16 cellular contexts compared by ENCODE assay signal in the genomic region with DNA sequence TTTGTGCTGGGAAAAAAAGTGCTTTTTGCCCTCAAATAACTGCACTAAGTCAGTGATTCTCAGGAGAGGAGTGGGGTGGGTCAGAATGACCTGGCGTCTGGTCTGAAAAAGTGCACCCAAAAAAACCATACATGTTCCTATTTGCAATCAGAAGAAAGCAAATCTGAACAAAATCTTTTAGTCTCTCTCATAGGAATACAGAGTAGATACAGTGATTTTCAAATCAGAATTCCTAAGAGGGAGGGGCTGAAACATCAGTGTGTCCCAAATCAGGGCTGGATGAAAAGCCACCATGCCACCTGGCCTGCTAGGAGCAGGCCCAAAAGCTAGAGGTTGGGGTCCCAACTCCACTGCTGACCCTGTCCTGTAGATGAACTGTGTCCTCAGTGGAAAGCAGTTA.
DNase-seq lines count a peak whose midpoint lies in the region; ATAC-seq and TF ChIP-seq lines count a peak whose summit lies in the region.
"Had no signal": no experiment of that assay in that cellular context is flagged by ENCODE, and none has a peak within 500 bp of the region (broad histone marks: within the 10 kb centered on the region; RNA-seq: fewer than 3 reads in every experiment).

No MANE protein-coding gene starts in this region.

- H3K36me3 Mint-ChIP-seq in IgD-negative memory B cell (peaks cover 11% of the 10 kb centered on the region), neural progenitor cell (peaks cover 2% of the 10 kb centered on the region)
- H3K36me3 Mint-ChIP-seq: CD8-positive, alpha-beta T cell had no signal

- H3K27ac ChIP-seq in BLaER1 (peak overlapping the region; percentile 95), coronary artery (peak overlapping the region; percentile 63 to 93), neural progenitor cell (no peak overlapping the region), prostate gland (no peak overlapping the region)
- H3K27ac ChIP-seq: hepatocyte, RWPE1, VCaP had no signal

- peaks cover 2% of the 10 kb centered on the region for H3K27me3 Mint-ChIP-seq in IgD-negative memory B cell
- peaks cover 2% of the 10 kb centered on the region for H3K27me3 Mint-ChIP-seq in neural progenitor cell (ENCODE audit: insufficient read depth, low read depth)

- intact Hi-C loops in prostate gland (cut with DNase I), result no loop called here

- WGBS in prostate gland, result 87% methylated on average over 1 of the region's 1 CpG

- peaks cover 24% of the 10 kb centered on the region for H3K79me2 ChIP-seq in neural progenitor cell (ENCODE audit: low read depth)

- H3K9me3 Mint-ChIP-seq in IgD-negative memory B cell (no peaks in the 10 kb centered on the region), neural progenitor cell (peaks cover 5% of the 10 kb centered on the region)
- H3K9me3 Mint-ChIP-seq: CD8-positive, alpha-beta T cell had no signal

- H3K27ac Mint-ChIP-seq in IgD-negative memory B cell, result peak overlapping the region; percentile 95 to 96 (median 96)
- peak overlapping the region; percentile 15 for H3K27ac Mint-ChIP-seq in neural progenitor cell

- H3K9me3 ChIP-seq in BLaER1 (no peaks in the 10 kb centered on the region), neural progenitor cell (ENCODE audit: low read depth) (no peaks in the 10 kb centered on the region), prostate gland (no peaks in the 10 kb centered on the region)

- H3K4me1 ChIP-seq in BLaER1, result peaks cover 100% of the 10 kb centered on the region
- peaks cover 62% of the 10 kb centered on the region for H3K4me1 ChIP-seq in neural progenitor cell
- H3K4me1 ChIP-seq in prostate gland (replicated peaks), result peaks cover 9% of the 10 kb centered on the region

- H3K4me3 Mint-ChIP-seq in IgD-negative memory B cell (peak overlapping the region; percentile 89 to 100 (median 100)), neural progenitor cell (no peak overlapping the region)
- H3K4me3 Mint-ChIP-seq: CD8-positive, alpha-beta T cell had no signal

- TF ChIP-seq POLR2A in prostate gland (IDR thresholded peaks at IDR 0.05), result no peak

- H4K20me1 ChIP-seq in BLaER1 (peaks cover 16% of the 10 kb centered on the region), neural progenitor cell (ENCODE audit: low read depth) (peaks cover 59% of the 10 kb centered on the region)

- DNase-seq in coronary artery (ENCODE audit: low spot score), result no peak
- DNase-seq in neural progenitor cell (ENCODE audit: low spot score), result no peak
- no peak for DNase-seq in prostate gland (ENCODE audit: low spot score)
- no peak for DNase-seq in NCI-H1694 treated with DMSO at 0.1 percent for 48 hours (lab: John Stamatoyannopoulos, UW)
- no peak for DNase-seq in SW 1271 (lab: John Stamatoyannopoulos, UW)
- DNase-seq: CD8-positive, alpha-beta T cell; GF-D8; NCI-H1105 treated with DMSO at 0.1 percent for 48 hours; NCI-H510A; posterior cingulate gyrus had no signal

- H3K9ac ChIP-seq in BLaER1, result peak overlapping the region; percentile 86
- no peak overlapping the region for H3K9ac ChIP-seq in neural progenitor cell

- H3K27me3 ChIP-seq in BLaER1 (no peaks in the 10 kb centered on the region), neural progenitor cell (no peaks in the 10 kb centered on the region), prostate gland (replicated peaks; ENCODE audit: insufficient read depth) (no peaks in the 10 kb centered on the region)
- H3K27me3 ChIP-seq: hepatocyte had no signal

- H3K4me3 ChIP-seq in BLaER1 (peak overlapping the region; percentile 68), coronary artery (no peak overlapping the region), neural progenitor cell (no peak overlapping the region), prostate gland (no peak overlapping the region)
- H3K4me3 ChIP-seq: hepatocyte had no signal

- H3K4me1 Mint-ChIP-seq in IgD-negative memory B cell (peaks cover 52 to 68% (median 63%) of the 10 kb centered on the region in 3 donors), neural progenitor cell (peaks cover 80% of the 10 kb centered on the region)

- H3K4me2 ChIP-seq in BLaER1 (peak overlapping the region; percentile 97), neural progenitor cell (no peak overlapping the region)
- H3K4me2 ChIP-seq: hepatocyte had no signal

- no peak overlapping the region for H2AFZ ChIP-seq in neural progenitor cell (replicated peaks)
- H2AFZ ChIP-seq: hepatocyte had no signal

- TF ChIP-seq CTCF in coronary artery (IDR thresholded peaks at IDR 0.05), result no peak
- TF ChIP-seq CTCF in neural progenitor cell (IDR thresholded peaks at IDR 0.05), result no peak
- TF ChIP-seq CTCF in prostate gland (IDR thresholded peaks at IDR 0.05), result no peak

- ATAC-seq in HG03139 (IDR thresholded peaks at IDR 0.05; ENCODE audit: unreplicated experiment), result no peak
- ATAC-seq: CD8-positive, alpha-beta T cell had no signal

- H3K36me3 ChIP-seq in BLaER1 (0 out of 2 replicates have a peak, but pooled peaks cover 4% of the 10 kb centered on the region), neural progenitor cell (no peaks in the 10 kb centered on the region), prostate gland (no peaks in the 10 kb centered on the region)

- H3F3A ChIP-seq in neural progenitor cell (ENCODE audit: low read depth), result peaks cover 19% of the 10 kb centered on the region

Comparison
In these comparisons a context has a peak if more than half of its experiments do, and no peak if none do; other contexts are left out.
1. H3K27ac ChIP-seq: peak in BLaER1 (single experiment) and coronary artery (2 of 2); none in neural progenitor cell (single experiment) and prostate gland (0 of 2).